In genomic region chr2:198084136-198084535, GRCh38 we compare ENCODE assay signal across 29 cellular contexts.
"Had no signal": no experiment of that assay in that cellular context is flagged by ENCODE, and none has a peak within 500 bp of the region (broad histone marks: within the 10 kb centered on the region; RNA-seq: fewer than 3 reads in every experiment).

No MANE protein-coding gene starts in this region.

- H3K9me3 Mint-ChIP-seq: nephron progenitor cell; neural progenitor cell; stimulated activated naive CD8-positive, alpha-beta T cell treated with anti-CD3 and anti-CD28 coated beads, Interleukin-15, Interleukin-2, amounts not matched to agents 100 ng/mL and 50 ng/mL, for 24 hours had no signal

- H3K36me3 ChIP-seq: left lung, lower lobe of right lung, neural progenitor cell, neutrophil, ovary, upper lobe of right lung had no signal

- H3K27me3 Mint-ChIP-seq: naive thymus-derived CD8-positive, alpha-beta T cell; progenitor cell of endocrine pancreas; stimulated activated naive B cell treated with anti-CD40 and anti-IgM and Interleukin-4, amounts not matched to agents 10 μg/mL and 1 μg/mL and 100 μg/mL, for 72 hours; stimulated activated naive CD8-positive, alpha-beta T cell treated with anti-CD3 and anti-CD28 coated beads, Interleukin-15, Interleukin-2, amounts not matched to agents 100 ng/mL and 50 ng/mL, for 24 hours had no signal

- H3K9me3 ChIP-seq: left lung, lower lobe of right lung, neutrophil, ovary, suprapubic skin, thoracic aorta, tibial artery, upper lobe of right lung had no signal

- H3K4me1 ChIP-seq: left lung, lower lobe of right lung, neural progenitor cell, suprapubic skin, tibial artery, upper lobe of right lung had no signal

- H3K4me3 ChIP-seq: left lung, lower lobe of right lung, neural progenitor cell, ovary, skin epidermis, suprapubic skin, thoracic aorta, tibial artery, upper lobe of right lung had no signal

- ATAC-seq: left cardiac atrium; left lung; lower lobe of right lung; naive thymus-derived CD8-positive, alpha-beta T cell; right cardiac atrium; sciatic nerve; stimulated activated naive B cell treated with anti-CD40 and anti-IgM and Interleukin-4, amounts not matched to agents 10 μg/mL and 1 μg/mL and 100 μg/mL, for 72 hours; upper lobe of right lung had no signal

- H3K27me3 ChIP-seq: left lung, neural progenitor cell, neutrophil, ovary, suprapubic skin, tibial artery, upper lobe of right lung had no signal

- DNase-seq: head of caudate nucleus; hippocampal formation; left cardiac atrium; left lung; lower lobe of right lung; mammary epithelial cell; mesenchymal stem cell; naive thymus-derived CD8-positive, alpha-beta T cell; nephron progenitor cell; occipital lobe; ovary; retina; right cardiac atrium; stimulated activated CD4-positive, alpha-beta T cell treated with anti-CD3 and anti-CD28 coated beads, Interleukin-12 subunit alpha, Interleukin-12 subunit beta, amount 100 ng/mL, for 4 hours; stimulated activated CD4-positive, alpha-beta T cell treated with anti-CD3 and anti-CD28 coated beads, Interleukin-15, amount 100 ng/mL, for 24 hours; stimulated activated CD4-positive, alpha-beta T cell treated with anti-CD3 and anti-CD28 coated beads, Interleukin-2, amount 100 ng/mL, for 24 hours; stimulated activated CD4-positive, alpha-beta T cell treated with anti-CD3 and anti-CD28 coated beads, Interleukin-4, amount 100 ng/mL, for 1 hour; stimulated activated naive B cell treated with anti-CD40 and anti-IgM and Interleukin-4, amounts not matched to agents 10 μg/mL and 1 μg/mL and 100 μg/mL, for 72 hours; tibial artery; trophoblast cell; upper lobe of right lung had no signal

- H3K4me1 Mint-ChIP-seq: nephron progenitor cell; neural progenitor cell; stimulated activated naive B cell treated with anti-CD40 and anti-IgM and Interleukin-4, amounts not matched to agents 10 μg/mL and 1 μg/mL and 100 μg/mL, for 72 hours had no signal

- H3K36me3 Mint-ChIP-seq: neural progenitor cell; stimulated activated naive B cell treated with anti-CD40 and anti-IgM and Interleukin-4, amounts not matched to agents 10 μg/mL and 1 μg/mL and 100 μg/mL, for 72 hours had no signal

- H3K27ac Mint-ChIP-seq: naive thymus-derived CD8-positive, alpha-beta T cell; nephron progenitor cell; neural progenitor cell; progenitor cell of endocrine pancreas; stimulated activated naive B cell treated with anti-CD40 and anti-IgM and Interleukin-4, amounts not matched to agents 10 μg/mL and 1 μg/mL and 100 μg/mL, for 72 hours; stimulated activated naive CD8-positive, alpha-beta T cell treated with anti-CD3 and anti-CD28 coated beads, Interleukin-15, Interleukin-2, amounts not matched to agents 100 ng/mL and 50 ng/mL, for 24 hours had no signal

- H3K4me3 Mint-ChIP-seq: naive thymus-derived CD8-positive, alpha-beta T cell; nephron progenitor cell; neural progenitor cell; stimulated activated naive B cell treated with anti-CD40 and anti-IgM and Interleukin-4, amounts not matched to agents 10 μg/mL and 1 μg/mL and 100 μg/mL, for 72 hours; stimulated activated naive CD8-positive, alpha-beta T cell treated with anti-CD3 and anti-CD28 coated beads, Interleukin-15, Interleukin-2, amounts not matched to agents 100 ng/mL and 50 ng/mL, for 24 hours had no signal

- H3K27ac ChIP-seq: left lung, lower lobe of right lung, neural progenitor cell, neutrophil, ovary, skin epidermis, suprapubic skin, thoracic aorta, tibial artery, upper lobe of right lung had no signal
